ENCODE assay signal across 27 cellular contexts in genomic region chr4:179748837-179749236, GRCh38.
"Had no signal": no experiment of that assay in that cellular context is flagged by ENCODE, and none has a peak within 500 bp of the region (broad histone marks: within the 10 kb centered on the region; RNA-seq: fewer than 3 reads in every experiment).

No MANE protein-coding gene starts in this region.

- H3K4me1 ChIP-seq: stomach, suprapubic skin, testis, thyroid gland, tibial artery, tibial nerve, transverse colon, upper lobe of left lung, upper lobe of right lung, uterus, vagina had no signal

- H3K27ac ChIP-seq: stomach, suprapubic skin, testis, thoracic aorta, thyroid gland, tibial artery, tibial nerve, transverse colon, upper lobe of left lung, upper lobe of right lung, uterus, vagina had no signal

- H3K36me3 ChIP-seq: stomach, suprapubic skin, thoracic aorta, thyroid gland, tibial artery, tibial nerve, transverse colon, upper lobe of left lung, upper lobe of right lung, uterus, vagina had no signal

- FAIRE-seq: urothelium cell line had no signal

- H3K4me3 ChIP-seq: stomach, suprapubic skin, testis, thoracic aorta, thyroid gland, tibial artery, tibial nerve, transverse colon, upper lobe of left lung, upper lobe of right lung, uterus, vagina had no signal

- H3K9me3 ChIP-seq: stomach, suprapubic skin, testis, thoracic aorta, thyroid gland, tibial artery, tibial nerve, transverse colon, upper lobe of left lung, upper lobe of right lung, uterus, vagina had no signal

- H3K27me3 ChIP-seq: stomach, suprapubic skin, testis, thyroid gland, tibial artery, tibial nerve, transverse colon, upper lobe of left lung, upper lobe of right lung, uterus, vagina had no signal

- DNase-seq: stimulated activated CD4-positive, alpha-beta T cell treated with anti-CD3 and anti-CD28 coated beads, Interleukin-2, amount 100 ng/mL, for 48 hours; stimulated activated CD4-positive, alpha-beta T cell treated with anti-CD3 and anti-CD28 coated beads, Interleukin-4, amount 100 ng/mL, for 1 hour; stimulated activated CD4-positive, alpha-beta T cell treated with anti-CD3 and anti-CD28 coated beads, Interleukin-4, amount 100 ng/mL, for 24 hours; stimulated activated CD4-positive, alpha-beta T cell treated with anti-CD3 and anti-CD28 coated beads, Interleukin-4, amount 100 ng/mL, for 4 hours; stimulated activated CD8-positive, alpha-beta memory T cell treated with anti-CD3 and anti-CD28 coated beads, Interleukin-4, amount 100 ng/mL, for 48 hours; stimulated activated naive B cell treated with anti-CD40 and anti-IgM and Interleukin-4, amounts not matched to agents 10 μg/mL and 1 μg/mL and 100 μg/mL, for 72 hours; stimulated activated naive CD4-positive, alpha-beta T cell; stimulated activated naive CD4-positive, alpha-beta T cell treated with Interleukin-2 at 50 U/mL for 16 hours; stimulated activated naive CD8-positive, alpha-beta T cell treated with anti-CD3 and anti-CD28 coated beads, Interleukin-15, amount 100 ng/mL, for 72 hours; stimulated activated naive CD8-positive, alpha-beta T cell treated with anti-CD3 and anti-CD28 coated beads, Interleukin-15, Interleukin-2, amounts not matched to agents 100 U/mL and 50 U/mL, for 24 hours; stomach; substantia nigra; testis; thyroid gland; tibial artery; transverse colon; trophoblast cell; upper lobe of left lung; upper lobe of right lung; uterus had no signal

- ATAC-seq: stimulated activated effector memory CD8-positive, alpha-beta T cell treated with anti-CD3 and anti-CD28 coated beads, Interleukin-12 subunit alpha, Interleukin-12 subunit beta, amount 100 ng/mL, for 72 hours; stimulated activated memory B cell treated with anti-CD40 and anti-IgM and Interleukin-4, amounts not matched to agents 10 μg/mL and 1 μg/mL and 100 μg/mL, for 72 hours; stimulated activated naive B cell treated with anti-CD40 and anti-IgM and Interleukin-4, amounts not matched to agents 10 μg/mL and 1 μg/mL and 100 μg/mL, for 72 hours; stimulated activated naive CD8-positive, alpha-beta T cell treated with anti-CD3 and anti-CD28 coated beads, Interleukin-15, amount 100 ng/mL, for 72 hours; stimulated activated naive CD8-positive, alpha-beta T cell treated with anti-CD3 and anti-CD28 coated beads, Interleukin-15, Interleukin-2, amounts not matched to agents 100 U/mL and 50 U/mL, for 24 hours; upper lobe of right lung had no signal
